1 cellular context compared by ENCODE assay signal in genomic region chr1:7399514-7400125, GRCh38.
TF ChIP-seq lines count a peak whose summit lies in the region.

No MANE protein-coding gene starts in this region.

TF ChIP-seq in WTC11, 78 proteins besides CTCF, POLR2A, EP300 and RAD21 (continued from another document):
- TF ChIP-seq PREB (CRISPR knock-in tag; IDR thresholded peaks at IDR 0.05; ENCODE audit: borderline replicate concordance) (no peak), ZNF232 (CRISPR knock-in tag; IDR thresholded peaks at IDR 0.05) (no peak), NR3C1 (CRISPR knock-in tag; conservative IDR thresholded peaks at IDR 0.05; ENCODE audit: low read depth) (no peak), ZNF425 (CRISPR knock-in tag; conservative IDR thresholded peaks at IDR 0.05) (no peak), SMAD3 (CRISPR knock-in tag; IDR thresholded peaks at IDR 0.05; ENCODE audit: borderline replicate concordance) (no peak), TEAD4 (CRISPR knock-in tag; IDR thresholded peaks at IDR 0.05) (no peak), RORB (CRISPR knock-in tag; IDR thresholded peaks at IDR 0.05) (no peak)
